10 cellular contexts compared by ENCODE assay signal in genomic region chr20:49889245-49889942, GRCh38. TPM values are rescaled to one million over a fixed set of nuclear protein-coding genes. Genes with fewer than 3 reads are reported as not detected.
DNase-seq lines count a peak whose midpoint lies in the region; ATAC-seq and TF ChIP-seq lines count a peak whose summit lies in the region.
"Had no signal": no experiment of that assay in that cellular context is flagged by ENCODE, and none has a peak within 500 bp of the region (broad histone marks: within the 10 kb centered on the region; RNA-seq: fewer than 3 reads in every experiment).

No MANE protein-coding gene starts in this region.

- no peak overlapping the region for H3K4me3 ChIP-seq in mesenchymal stem cell (ENCODE audit: insufficient read depth in 1 of 2, low read depth in 1 of 2, low read length in 2 of 2)
- no peak overlapping the region for H3K4me3 ChIP-seq in thyroid gland (replicated peaks in 1 of 3)
- H3K4me3 ChIP-seq: ovary had no signal

- peaks cover 64% of the 10 kb centered on the region for H3K4me1 ChIP-seq in mesenchymal stem cell (ENCODE audit: control insufficient read depth, insufficient read depth, low read depth, low read length)
- H3K4me1 ChIP-seq in thyroid gland: peaks cover 30 to 50% of the 10 kb centered on the region in 2 donors

- H3K36me3 ChIP-seq in mesenchymal stem cell (ENCODE audit: control insufficient read depth in 1 of 2, insufficient read depth in 2 of 2, low read depth in 1 of 2, low read length in 2 of 2) (peaks cover 39 to 58% of the 10 kb centered on the region in 2 experiments), thyroid gland (peaks cover 0 to 5% of the 10 kb centered on the region in 2 donors)
- H3K36me3 ChIP-seq: ovary had no signal

- H3K9ac ChIP-seq in mesenchymal stem cell (ENCODE audit: low read length): no peak overlapping the region

- H2BK5ac ChIP-seq in mesenchymal stem cell (ENCODE audit: low read depth, low read length, poor library complexity, severe bottlenecking): no peak overlapping the region

- H3K23ac ChIP-seq in mesenchymal stem cell (ENCODE audit: low read length in 2 of 2): peak overlapping the region in 1 of 2 experiments; percentile 14

- WGBS in mesenchymal stem cell: 70% methylated on average over 5 of the region's 5 CpGs
- WGBS in thyroid gland, 2 donors: 79 to 81% methylated on average over 5 of the region's 5 CpGs

- H3K4me2 ChIP-seq in mesenchymal stem cell (ENCODE audit: low read length, poor library complexity, severe bottlenecking): no peak overlapping the region

- H2BK15ac ChIP-seq in mesenchymal stem cell (ENCODE audit: low read depth, poor library complexity, severe bottlenecking): no peak overlapping the region

- H2AK5ac ChIP-seq in mesenchymal stem cell (ENCODE audit: low read length, severe bottlenecking): peak overlapping the region; percentile 40

- ATAC-seq in Right ventricle myocardium inferior (no peak), Right ventricle myocardium superior (ENCODE audit: poor library complexity) (no peak), GM19455 (IDR thresholded peaks at IDR 0.05; ENCODE audit: unreplicated experiment) (no peak), GM18519 (IDR thresholded peaks at IDR 0.05; ENCODE audit: low FRiP score, unreplicated experiment) (no peak)

- H3K27me3 ChIP-seq in mesenchymal stem cell (ENCODE audit: control insufficient read depth in 1 of 2, insufficient read depth in 1 of 2, low read length in 2 of 2) (no peaks in the 10 kb centered on the region), thyroid gland (no peaks in the 10 kb centered on the region)
- H3K27me3 ChIP-seq: ovary had no signal

- H4K91ac ChIP-seq in mesenchymal stem cell (ENCODE audit: low read length): peak overlapping the region; percentile 21

- H4K8ac ChIP-seq in mesenchymal stem cell (ENCODE audit: low read length): peak overlapping the region; percentile 38

- no peak for TF ChIP-seq POLR2A in thyroid gland (IDR thresholded peaks at IDR 0.05)

- DNase-seq in Right ventricle myocardium inferior (ENCODE audit: missing footprints): peak; percentile 49
- DNase-seq in Right ventricle myocardium superior: no peak
- DNase-seq in mesenchymal stem cell: no peak
- DNase-seq in thyroid gland: no peak
- no peak for DNase-seq in GDM1 (lab: John Stamatoyannopoulos, UW)
- DNase-seq: NCI-H524 treated with DMSO at 0.1 percent for 48 hours had no signal

- no peak overlapping the region for H2AFZ ChIP-seq in mesenchymal stem cell (ENCODE audit: low read depth, low read length)

- no peak overlapping the region for H3K14ac ChIP-seq in mesenchymal stem cell (ENCODE audit: low read length in 2 of 2)

- no peak overlapping the region for H2BK12ac ChIP-seq in mesenchymal stem cell (ENCODE audit: low read length in 2 of 2)

- H3K27ac ChIP-seq in angular gyrus (ENCODE audit: low read depth, low read length) (peak overlapping the region; percentile 99), mesenchymal stem cell (ENCODE audit: low read length, poor library complexity, severe bottlenecking) (peak overlapping the region; percentile 87), thyroid gland (peak overlapping the region; percentile 66 to 90 (median 78))

- no peak overlapping the region for H3K18ac ChIP-seq in mesenchymal stem cell (ENCODE audit: low read depth in 1 of 2, low read length in 2 of 2)

- peaks cover 20% of the 10 kb centered on the region for H3K79me1 ChIP-seq in mesenchymal stem cell (replicated peaks; ENCODE audit: low read length, poor library complexity, severe bottlenecking)

- no peak overlapping the region for H3K4ac ChIP-seq in mesenchymal stem cell (ENCODE audit: low read depth in 1 of 2, low read length in 2 of 2)

- no peaks in the 10 kb centered on the region for H3K9me3 ChIP-seq in mesenchymal stem cell (ENCODE audit: control insufficient read depth, low read length)
- H3K9me3 ChIP-seq in thyroid gland: no peaks in the 10 kb centered on the region
- H3K9me3 ChIP-seq: ovary had no signal

- intact Hi-C loops in Right ventricle myocardium inferior (cut with DNase I): no loop called here
- intact Hi-C loops in Right ventricle myocardium superior (cut with DNase I): no loop called here
- intact Hi-C loops in thyroid gland (cut with DNase I): no loop called here

- no peak for TF ChIP-seq CTCF in thyroid gland (IDR thresholded peaks at IDR 0.05)

- H2BK120ac ChIP-seq in mesenchymal stem cell (ENCODE audit: low read depth, low read length): no peak overlapping the region

RNA-seq across cellular contexts. Expression of gene SPATA2, which starts 25.9 kb away (rescaled TPM):
- total RNA-seq in Right ventricle myocardium inferior (8.0 TPM), Right ventricle myocardium superior (7.9 TPM), thyroid gland (10 to 100 TPM in 3 of 4 donors, 1 to 10 TPM in 1; 5.0 to 14.2 (median 12.7) TPM)
- 5.6 TPM for polyA plus RNA-seq in mesenchymal stem cell (2013, experiment 1 of 2)
- polyA plus RNA-seq in mesenchymal stem cell (2013, experiment 2 of 2): 5.7 TPM

RNA-seq across cellular contexts. Expression of gene RNF114, which starts 46.8 kb away (rescaled TPM):
- total RNA-seq in Right ventricle myocardium inferior (47.6 TPM), Right ventricle myocardium superior (52.1 TPM), thyroid gland (100 to 1,000 TPM; 132 to 279 (median 179) TPM)
- 37.3 TPM for polyA plus RNA-seq in mesenchymal stem cell (2013, experiment 1 of 2)
- polyA plus RNA-seq in mesenchymal stem cell (2013, experiment 2 of 2): 35.5 TPM
